20 cellular contexts compared by ENCODE assay signal in the genomic region with DNA sequence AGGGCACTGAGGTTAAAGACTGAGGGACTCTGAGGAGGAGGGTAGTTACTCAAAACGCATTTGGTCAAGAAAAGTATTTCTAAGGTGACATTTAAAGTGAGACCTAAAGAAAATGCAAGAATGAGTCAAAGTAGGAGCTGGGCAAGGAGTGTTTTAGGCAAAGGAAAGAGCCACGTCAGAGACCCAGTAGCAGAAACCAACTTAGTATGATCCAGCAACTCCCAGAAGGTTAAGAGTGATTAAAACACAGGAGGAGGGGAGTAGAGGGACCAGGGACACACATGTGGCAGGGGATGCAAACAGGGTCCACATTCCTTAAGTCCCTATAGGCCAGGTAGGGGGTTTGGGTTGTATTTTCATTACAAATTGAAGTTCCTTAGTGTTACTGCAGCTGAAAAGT.
"Had no signal": no experiment of that assay in that cellular context is flagged by ENCODE, and none has a peak within 500 bp of the region (broad histone marks: within the 10 kb centered on the region; RNA-seq: fewer than 3 reads in every experiment).

No MANE protein-coding gene starts in this region.

- H3K27ac ChIP-seq: foreskin keratinocyte, uterus had no signal

- H3K9me3 Mint-ChIP-seq: activated naive CD4-positive, alpha-beta T cell treated with anti-CD3 and anti-CD28 coated beads, Interleukin-2, amount 50 U/mL, for 72 hours; activated T-cell treated with anti-CD3 and anti-CD28 coated beads, Interleukin-2, amount 50 U/mL, for 4 hours; brain; central memory CD8-positive, alpha-beta T cell had no signal

- ATAC-seq: activated T-cell treated with anti-CD3 and anti-CD28 coated beads, Interleukin-2, amount 50 U/mL, for 4 hours; foreskin keratinocyte; pancreas had no signal

- H3K4me3 ChIP-seq: pancreas, tibial nerve, uterus had no signal

- H3K27ac Mint-ChIP-seq: activated naive CD4-positive, alpha-beta T cell treated with anti-CD3 and anti-CD28 coated beads, Interleukin-2, amount 50 U/mL, for 72 hours had no signal

- H3K9me3 ChIP-seq: pancreas, tibial nerve, uterus had no signal

- FAIRE-seq: endothelial cell of umbilical vein had no signal

- DNase-seq: activated CD4-positive, alpha-beta T cell treated with anti-CD3 and anti-CD28 coated beads, Interleukin-2, amount 50 U/mL, for 48 hours; activated effector memory CD4-positive, alpha-beta T cell treated with anti-CD3 and anti-CD28 coated beads, Interleukin-2, amount 50 U/mL, for 16 hours; activated T-cell treated with anti-CD3 and anti-CD28 coated beads, Interleukin-2, amount 50 U/mL, for 4 hours; amniotic stem cell; cortex of kidney; effector CD8-positive, alpha-beta T cell; foreskin keratinocyte; head of caudate nucleus; midbrain; pancreas; stimulated activated CD4-positive, alpha-beta T cell treated with anti-CD3 and anti-CD28 coated beads, Interleukin-2, amount 100 ng/mL, for 48 hours; stimulated activated naive CD4-positive, alpha-beta T cell; substantia nigra; T1000; uterus had no signal

- H3K36me3 ChIP-seq: tibial nerve, uterus had no signal

- H3K4me3 Mint-ChIP-seq: activated T-cell treated with anti-CD3 and anti-CD28 coated beads, Interleukin-2, amount 50 U/mL, for 4 hours; brain; central memory CD8-positive, alpha-beta T cell had no signal

- H3K36me3 Mint-ChIP-seq: activated naive CD4-positive, alpha-beta T cell treated with anti-CD3 and anti-CD28 coated beads, Interleukin-2, amount 50 U/mL, for 72 hours had no signal

- H3K27me3 Mint-ChIP-seq: central memory CD8-positive, alpha-beta T cell had no signal

- H3K27me3 ChIP-seq: foreskin keratinocyte, pancreas, tibial nerve, uterus had no signal

- H3K4me1 ChIP-seq: uterus had no signal

- H3K4me1 Mint-ChIP-seq: central memory CD8-positive, alpha-beta T cell had no signal
